In genomic region chr10:100006241-100006886, GRCh38 we compare ENCODE assay signal across 8 cellular contexts. TPM values are rescaled to one million over a fixed set of nuclear protein-coding genes. Genes with fewer than 3 reads are reported as not detected.
DNase-seq lines count a peak whose midpoint lies in the region; ATAC-seq and TF ChIP-seq lines count a peak whose summit lies in the region.

No MANE protein-coding gene starts in this region.

- peak overlapping the region; percentile 86 to 99 for H3K27ac ChIP-seq in SK-N-SH (ENCODE audit: low read depth in 2 of 2, low read length in 1 of 2)

- no peaks in the 10 kb centered on the region for H3K9me3 Mint-ChIP-seq in natural killer cell treated with Interleukin-12 subunit alpha and Interleukin-12 subunit beta and Interleukin-15 and Interleukin-18, amount 100 ng/mL, for 72 hours
- no peaks in the 10 kb centered on the region for H3K9me3 Mint-ChIP-seq in natural killer cell
- no peaks in the 10 kb centered on the region for H3K9me3 Mint-ChIP-seq in stimulated activated effector memory CD8-positive, alpha-beta T cell treated with anti-CD3 and anti-CD28 coated beads, Interleukin-12 subunit alpha, Interleukin-12 subunit beta, amount 100 ng/mL, for 72 hours

- H3K4me3 Mint-ChIP-seq in natural killer cell treated with Interleukin-12 subunit alpha and Interleukin-12 subunit beta and Interleukin-15 and Interleukin-18, amount 100 ng/mL, for 72 hours = no peak overlapping the region
- no peak overlapping the region for H3K4me3 Mint-ChIP-seq in natural killer cell
- H3K4me3 Mint-ChIP-seq in stimulated activated effector memory CD8-positive, alpha-beta T cell treated with anti-CD3 and anti-CD28 coated beads, Interleukin-12 subunit alpha, Interleukin-12 subunit beta, amount 100 ng/mL, for 72 hours = peak overlapping the region; percentile 13

- 10% methylated on average over 4 of the region's 4 CpGs for WGBS in SK-N-SH (ENCODE audit: low lambda C conversion rate)

- intact Hi-C loops in natural killer cell (cut with micrococcal nuclease) = no loop called here

- H3K4me1 Mint-ChIP-seq in natural killer cell treated with Interleukin-12 subunit alpha and Interleukin-12 subunit beta and Interleukin-15 and Interleukin-18, amount 100 ng/mL, for 72 hours (ENCODE audit: low read depth in 2 of 2) = peaks cover 24 to 34% of the 10 kb centered on the region in 2 donors
- peaks cover 36 to 48% of the 10 kb centered on the region in 2 donors for H3K4me1 Mint-ChIP-seq in natural killer cell
- H3K4me1 Mint-ChIP-seq in stimulated activated effector memory CD8-positive, alpha-beta T cell treated with anti-CD3 and anti-CD28 coated beads, Interleukin-12 subunit alpha, Interleukin-12 subunit beta, amount 100 ng/mL, for 72 hours = peaks cover 39% of the 10 kb centered on the region

- H3K79me2 ChIP-seq in SK-N-SH (ENCODE audit: insufficient read depth) = peaks cover 78% of the 10 kb centered on the region

- no peak for DNase-seq in natural killer cell treated with Interleukin-12 subunit alpha and Interleukin-12 subunit beta and Interleukin-15 and Interleukin-18, amount 100 ng/mL, for 72 hours (ENCODE audit: low spot score)
- DNase-seq in natural killer cell (no peak), SK-N-SH (no peak), fibroblast of villous mesenchyme (ENCODE audit: low read depth) (peak; percentile 96), putamen (ENCODE audit: low spot score) (no peak)
- no peak for DNase-seq in stimulated activated effector memory CD8-positive, alpha-beta T cell treated with anti-CD3 and anti-CD28 coated beads, Interleukin-12 subunit alpha, Interleukin-12 subunit beta, amount 100 ng/mL, for 72 hours (ENCODE audit: low spot score in 2 of 2)

- CTCF ChIA-PET in SK-N-SH (lab: Yijun Ruan, JAX) = interaction anchor here (1.2 to 3.3 kb wide), 2 partner anchors 40 to 160 kb away, joined by 5 to 12 read pairs; no protein-coding TSS in a partner anchor

- TF ChIP-seq RAD21 in SK-N-SH (IDR thresholded peaks at IDR 0.05; ENCODE audit: low read length) = no peak

- no peak overlapping the region for H2AFZ ChIP-seq in SK-N-SH (ENCODE audit: low read depth)

- peak overlapping the region; percentile 7 to 72 for H3K27ac Mint-ChIP-seq in natural killer cell treated with Interleukin-12 subunit alpha and Interleukin-12 subunit beta and Interleukin-15 and Interleukin-18, amount 100 ng/mL, for 72 hours
- peak overlapping the region in 1 of 2 donors; percentile 13 for H3K27ac Mint-ChIP-seq in natural killer cell
- no peak overlapping the region for H3K27ac Mint-ChIP-seq in stimulated activated effector memory CD8-positive, alpha-beta T cell treated with anti-CD3 and anti-CD28 coated beads, Interleukin-12 subunit alpha, Interleukin-12 subunit beta, amount 100 ng/mL, for 72 hours

- H3K4me1 ChIP-seq in SK-N-SH (ENCODE audit: control insufficient read depth in 1 of 2, insufficient read depth in 2 of 2, low read depth in 1 of 2, low read length in 1 of 2) = peaks cover 13 to 14% of the 10 kb centered on the region in 2 experiments

- H3K9me3 ChIP-seq in SK-N-SH = no peaks in the 10 kb centered on the region

- no peaks in the 10 kb centered on the region for H3K27me3 ChIP-seq in SK-N-SH (ENCODE audit: insufficient read depth)

- H3K9ac ChIP-seq in SK-N-SH = peak overlapping the region; percentile 81

- no peaks in the 10 kb centered on the region for H3K9me2 ChIP-seq in SK-N-SH

- peak in 1 of 2 experiments; percentile 93; a peak in 2 of 4 replicates for TF ChIP-seq EP300 in SK-N-SH (IDR thresholded peaks at IDR 0.05; ENCODE audit: borderline replicate concordance in 1 of 2, low read depth in 1 of 2, low read length in 1 of 2)

- no peak for ATAC-seq in natural killer cell treated with Interleukin-12 subunit alpha and Interleukin-12 subunit beta and Interleukin-15 and Interleukin-18, amount 100 ng/mL, for 72 hours
- ATAC-seq in natural killer cell = no peak
- ATAC-seq in stimulated activated effector memory CD8-positive, alpha-beta T cell treated with anti-CD3 and anti-CD28 coated beads, Interleukin-12 subunit alpha, Interleukin-12 subunit beta, amount 100 ng/mL, for 72 hours = peak; percentile 73
- ATAC-seq in HG03432 (IDR thresholded peaks at IDR 0.05; ENCODE audit: unreplicated experiment) = no peak
- no peak for ATAC-seq in HG03196 (IDR thresholded peaks at IDR 0.05; ENCODE audit: unreplicated experiment)

- H3K36me3 Mint-ChIP-seq in natural killer cell treated with Interleukin-12 subunit alpha and Interleukin-12 subunit beta and Interleukin-15 and Interleukin-18, amount 100 ng/mL, for 72 hours = no peaks in the 10 kb centered on the region
- H3K36me3 Mint-ChIP-seq in natural killer cell = no peaks in the 10 kb centered on the region
- peaks cover 4% of the 10 kb centered on the region for H3K36me3 Mint-ChIP-seq in stimulated activated effector memory CD8-positive, alpha-beta T cell treated with anti-CD3 and anti-CD28 coated beads, Interleukin-12 subunit alpha, Interleukin-12 subunit beta, amount 100 ng/mL, for 72 hours

- peaks cover 41% of the 10 kb centered on the region for H3F3A ChIP-seq in SK-N-SH (replicated peaks; ENCODE audit: insufficient read depth)

- no peaks in the 10 kb centered on the region for H3K27me3 Mint-ChIP-seq in natural killer cell treated with Interleukin-12 subunit alpha and Interleukin-12 subunit beta and Interleukin-15 and Interleukin-18, amount 100 ng/mL, for 72 hours
- no peaks in the 10 kb centered on the region for H3K27me3 Mint-ChIP-seq in natural killer cell (ENCODE audit: low read depth in 2 of 2)

- H3K36me3 ChIP-seq in SK-N-SH (replicated peaks in 1 of 2; ENCODE audit: control insufficient read depth in 1 of 2, insufficient read depth in 2 of 2, low read length in 1 of 2) = peaks cover 0 to 18% of the 10 kb centered on the region in 2 experiments

- H3K4me3 ChIP-seq in SK-N-SH (ENCODE audit: low read depth in 2 of 2, low read length in 1 of 2) (peak overlapping the region; percentile 39 to 93; a peak in 3 of 4 replicates), fibroblast of villous mesenchyme (ENCODE audit: low read depth, low read length) (peak overlapping the region; percentile 93)

- TF ChIP-seq CTCF in natural killer cell (IDR thresholded peaks at IDR 0.05) (no peak), SK-N-SH (IDR thresholded peaks at IDR 0.05) (no peak), fibroblast of villous mesenchyme (IDR thresholded peaks at IDR 0.05; ENCODE audit: insufficient read depth, low read depth, low read length) (no peak)

- POLR2A ChIA-PET in SK-N-SH (lab: Yijun Ruan, JAX) = no interaction called here

- H3K4me2 ChIP-seq in SK-N-SH = peak overlapping the region; percentile 90

- 0 out of 2 replicates have a peak, but pooled peaks cover 9% of the 10 kb centered on the region for H4K20me1 ChIP-seq in SK-N-SH (ENCODE audit: insufficient read depth)

TF ChIP-seq in SK-N-SH, 30 proteins besides CTCF, POLR2A, EP300 and RAD21 (continues in another document):
- TF ChIP-seq REST (IDR thresholded peaks at IDR 0.05; ENCODE audit: low read depth, low read length) = no peak; the same call in 1 of the 2 replicates
- TF ChIP-seq MAX (IDR thresholded peaks at IDR 0.05; ENCODE audit: low read depth) = 0 out of 2 replicates have a peak, but pooled peaks have one; percentile 15
- TF ChIP-seq ELF1 (IDR thresholded peaks at IDR 0.05) = 0 out of 2 replicates have a peak, but pooled peaks have one; percentile 60
- no peak for TF ChIP-seq USF1 (IDR thresholded peaks at IDR 0.05; ENCODE audit: borderline replicate concordance, low read depth)

RNA-seq across cellular contexts. Expression of gene DNMBP, which starts 3.4 kb away (rescaled TPM):
- total RNA-seq in natural killer cell treated with Interleukin-12 subunit alpha and Interleukin-12 subunit beta and Interleukin-15 and Interleukin-18, amount 100 ng/mL, for 72 hours = 1 to 10 TPM; 4.1 to 4.3 TPM
- total RNA-seq in natural killer cell = 10 to 100 TPM; 13.8 to 15.4 (median 14.4) TPM
- 36.0 and 40.2 TPM in 2 replicates for polyA plus RNA-seq in SK-N-SH (2012; rRNA removed)
- polyA plus RNA-seq in SK-N-SH (2012; cell fraction: cytosol; rRNA removed) = 26.0 and 28.4 TPM in 2 replicates
- polyA plus RNA-seq in SK-N-SH (2012; cell fraction: nucleus; rRNA removed) = 82.1 and 97.2 TPM in 2 replicates
- 27.6 and 31.2 TPM in 2 replicates for total RNA-seq in fibroblast of villous mesenchyme
